8 cellular contexts compared by ENCODE assay signal in genomic region chr1:108561731-108562326, GRCh38. TPM values are rescaled to one million over a fixed set of nuclear protein-coding genes. Genes with fewer than 3 reads are reported as not detected.
DNase-seq lines count a peak whose midpoint lies in the region; ATAC-seq and TF ChIP-seq lines count a peak whose summit lies in the region.

No MANE protein-coding gene starts in this region.

- DNase-seq in ELF-1 (ENCODE audit: low read depth, low spot score) (peak; percentile 87), SJCRH30 (peak; percentile 40 to 48), heart right ventricle (peak; percentile 23 to 52), kidney glomerular epithelial cell (lab: John Stamatoyannopoulos, UW) (no peak)
- DNase-seq in Jurkat, Clone E6-1 (ENCODE audit: low read depth, low spot score), result peak; percentile 85
- DNase-seq in activated effector memory CD4-positive, alpha-beta T cell treated with anti-CD3 and anti-CD28 coated beads, Interleukin-2, amount 50 U/mL, for 16 hours, result peak; percentile 93
- DNase-seq in stimulated activated CD4-positive, alpha-beta T cell treated with anti-CD3 and anti-CD28 coated beads, Interleukin-12 subunit alpha, Interleukin-12 subunit beta, amount 100 ng/mL, for 24 hours (ENCODE audit: low read depth in 2 of 2), result peak; percentile 54 to 74

- intact Hi-C loops in heart right ventricle (cut with DNase I), result loop anchor here in 6 of 10 donors (2.0 to 10.0 kb wide), 7 partner anchors 35 to 80 kb away; no protein-coding TSS in a partner anchor

- peak in 7 of 9 donors; percentile 17 to 65 (median 41) for TF ChIP-seq CTCF in heart right ventricle (IDR thresholded peaks at IDR 0.05)

- H3K36me3 ChIP-seq in SJCRH30 (no peaks in the 10 kb centered on the region), heart right ventricle (no peaks in the 10 kb centered on the region)

- H3K4me1 ChIP-seq in SJCRH30 (peaks cover 5% of the 10 kb centered on the region; the same call in 1 of the 2 replicates), heart right ventricle (peaks cover 0 to 54% (median 21%) of the 10 kb centered on the region in 9 donors)

- H3K27me3 ChIP-seq in SJCRH30, result no peaks in the 10 kb centered on the region
- H3K27me3 ChIP-seq in heart right ventricle, result no peaks in the 10 kb centered on the region

- WGBS in heart right ventricle, 2 donors, result 62 to 70% methylated on average over 11 of the region's 11 CpGs

- ATAC-seq in GM21619 (IDR thresholded peaks at IDR 0.05; ENCODE audit: unreplicated experiment) (peak; percentile 45), heart right ventricle (peak in 1 of 8 donors; percentile 24)

- no peaks in the 10 kb centered on the region for H3K9me3 ChIP-seq in SJCRH30 (replicated peaks)
- no peaks in the 10 kb centered on the region for H3K9me3 ChIP-seq in heart right ventricle

- H3K27ac ChIP-seq in SJCRH30 (no peak overlapping the region), heart right ventricle (no peak overlapping the region)

- peak overlapping the region; percentile 4 for H3K4me3 ChIP-seq in Jurkat, Clone E6-1 (ENCODE audit: low read length)
- no peak overlapping the region for H3K4me3 ChIP-seq in SJCRH30
- peak overlapping the region in 5 of 10 donors; percentile 71 to 81 (median 76) for H3K4me3 ChIP-seq in heart right ventricle

RNA-seq across cellular contexts. Expression of gene EEIG2, which starts 1.9 kb away (rescaled TPM):
- polyA plus RNA-seq in Jurkat, Clone E6-1 (2012; ENCODE audit: insufficient read depth, insufficient read length), result 11.3 TPM
- 15.8 and 17.9 TPM in 2 replicates for total RNA-seq in SJCRH30 (2014; rRNA removed; shearing (Covaris generic))
- total RNA-seq in heart right ventricle, result 1 to 10 TPM; 3.5 to 10.0 (median 6.1) TPM
- polyA plus RNA-seq in heart right ventricle, result 1 to 10 TPM; 1.5 to 1.6 TPM
